ENCODE assay signal across 19 cellular contexts in the genomic region with DNA sequence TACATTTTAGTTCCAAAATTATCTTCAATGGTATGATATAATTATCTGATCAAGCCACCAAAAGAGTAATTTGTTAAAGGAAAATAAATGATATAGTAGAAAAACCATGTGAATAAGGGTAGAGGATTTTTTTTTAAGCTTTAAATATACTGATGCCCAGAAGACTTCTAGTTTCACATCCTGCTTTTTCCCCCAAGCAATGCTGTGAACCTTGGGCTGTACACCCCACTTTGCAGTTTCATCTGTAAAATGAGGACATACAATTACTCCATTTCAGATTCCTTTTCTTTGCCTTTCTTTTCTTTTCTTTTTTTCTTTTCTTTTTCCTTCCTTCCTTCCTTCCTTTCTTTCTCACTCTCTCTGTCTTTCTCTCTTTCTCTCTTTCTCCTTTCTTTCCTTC.
"Had no signal": no experiment of that assay in that cellular context is flagged by ENCODE, and none has a peak within 500 bp of the region (broad histone marks: within the 10 kb centered on the region; RNA-seq: fewer than 3 reads in every experiment).

No MANE protein-coding gene starts in this region.

- H3K36me3 ChIP-seq: breast epithelium, sigmoid colon, thyroid gland had no signal

- DNase-seq: activated CD4-positive, alpha-beta T cell treated with anti-CD3 and anti-CD28 coated beads, Interleukin-2, amount 50 U/mL, for 4 hours; activated CD4-positive, CD25-positive, alpha-beta regulatory T cell treated with anti-CD3 and anti-CD28 coated beads, Interleukin-2, amount 50 U/mL, for 72 hours; activated effector memory CD4-positive, alpha-beta T cell treated with anti-CD3 and anti-CD28 coated beads, Interleukin-2, amount 50 U/mL, for 16 hours; activated naive CD4-positive, alpha-beta T cell treated with anti-CD3 and anti-CD28 coated beads, Interleukin-2, amount 50 U/mL, for 16 hours; activated T-cell treated with anti-CD3 and anti-CD28 coated beads, Interleukin-2, amount 50 U/mL, for 72 hours; foreskin melanocyte; head of caudate nucleus; nephron progenitor cell; nucleus accumbens; sigmoid colon; stimulated activated CD4-positive, alpha-beta T cell treated with anti-CD3 and anti-CD28 coated beads, Interleukin-4, amount 100 ng/mL, for 4 hours; stimulated activated naive CD4-positive, alpha-beta T cell; thyroid gland had no signal

- FAIRE-seq: astrocyte, keratinocyte had no signal

- H3K4me3 ChIP-seq: breast epithelium, coronary artery, lung, sigmoid colon, thyroid gland had no signal

- H3K4me3 Mint-ChIP-seq: activated T-cell treated with anti-CD3 and anti-CD28 coated beads, Interleukin-2, amount 50 U/mL, for 72 hours; mesothelial cell of epicardium; nephron progenitor cell had no signal

- H3K9me3 Mint-ChIP-seq: mesothelial cell of epicardium, nephron progenitor cell had no signal

- H3K36me3 Mint-ChIP-seq: mesothelial cell of epicardium had no signal

- H3K4me1 Mint-ChIP-seq: mesothelial cell of epicardium, nephron progenitor cell had no signal

- H3K4me1 ChIP-seq: breast epithelium, sigmoid colon had no signal

- H3K27ac Mint-ChIP-seq: activated T-cell treated with anti-CD3 and anti-CD28 coated beads, Interleukin-2, amount 50 U/mL, for 72 hours; mesothelial cell of epicardium; nephron progenitor cell had no signal

- H3K27ac ChIP-seq: breast epithelium, coronary artery, sigmoid colon, thyroid gland had no signal

- ATAC-seq: activated T-cell treated with anti-CD3 and anti-CD28 coated beads, Interleukin-2, amount 50 U/mL, for 72 hours had no signal

- H3K9me3 ChIP-seq: breast epithelium, sigmoid colon, thyroid gland had no signal

- H3K27me3 ChIP-seq: breast epithelium, sigmoid colon, thyroid gland had no signal
